ENCODE assay signal across 8 cellular contexts in genomic region chr3:135965506-135966348, GRCh38. TPM values are rescaled to one million over a fixed set of nuclear protein-coding genes. Genes with fewer than 3 reads are reported as not detected.
DNase-seq lines count a peak whose midpoint lies in the region; ATAC-seq and TF ChIP-seq lines count a peak whose summit lies in the region.

Gene PPP2R3A (plus strand): TSS chr3:135965728. CDS start chr3:136001499, 35,771 bp downstream.

- peak; percentile 86 for ATAC-seq in GM19438 (IDR thresholded peaks at IDR 0.05; ENCODE audit: low read depth, unreplicated experiment)
- peak; percentile 57 for ATAC-seq in HG03558 (IDR thresholded peaks at IDR 0.05; ENCODE audit: extremely low read depth, unreplicated experiment)

- no peaks in the 10 kb centered on the region for H3K36me3 ChIP-seq in BE2C
- no peaks in the 10 kb centered on the region for H3K36me3 ChIP-seq in NT2/D1 (ENCODE audit: insufficient read depth, insufficient read length, low read length)

- TF ChIP-seq CTCF in BE2C (IDR thresholded peaks at IDR 0.05; ENCODE audit: low read depth, low read length) (no peak), epithelial cell of esophagus (IDR thresholded peaks at IDR 0.05; ENCODE audit: insufficient read depth, low read depth, low read length, missing control alignments) (no peak)

- H3K9me3 ChIP-seq in BE2C (no peaks in the 10 kb centered on the region), NT2/D1 (ENCODE audit: insufficient read depth, low read length) (0 out of 2 replicates have a peak, but pooled peaks cover 9% of the 10 kb centered on the region)

- no peaks in the 10 kb centered on the region for H3K4me1 ChIP-seq in BE2C
- no peaks in the 10 kb centered on the region for H3K4me1 ChIP-seq in NT2/D1 (ENCODE audit: insufficient read depth, insufficient read length)

- peak within 1 kb of the TSS; percentile 61 for H3K4me3 ChIP-seq in BE2C (ENCODE audit: low read depth, low read length)
- H3K4me3 ChIP-seq in NT2/D1 (ENCODE audit: insufficient read length, low read depth) = peak within 1 kb of the TSS; percentile 79
- H3K4me3 ChIP-seq in epithelial cell of esophagus (ENCODE audit: low read length) = peak within 1 kb of the TSS; percentile 60

- DNase-seq in BE2C = peak; percentile 89
- peak; percentile 88 for DNase-seq in NT2/D1 (ENCODE audit: low read depth, low spot score)
- DNase-seq in activated T-cell treated with anti-CD3 and anti-CD28 coated beads, Interleukin-2, amount 50 U/mL, for 1 hour = peak; percentile 74
- peak; percentile 86 for DNase-seq in epithelial cell of esophagus (ENCODE audit: low read depth)
- DNase-seq in middle frontal gyrus (ENCODE audit: extremely low spot score, low spot score) = peak; percentile 61
- peak; percentile 41 to 51 for DNase-seq in stimulated activated CD8-positive, alpha-beta memory T cell treated with anti-CD3 and anti-CD28 coated beads, Interleukin-15, amount 100 ng/mL, for 4 hours (ENCODE audit: low read depth in 2 of 2)

- peaks cover 25% of the 10 kb centered on the region for H3K27me3 ChIP-seq in BE2C
- no peaks in the 10 kb centered on the region for H3K27me3 ChIP-seq in NT2/D1 (ENCODE audit: insufficient read depth, insufficient read length)

- H3K9ac ChIP-seq in NT2/D1 (ENCODE audit: insufficient read length, low read depth) = peak within 1 kb of the TSS; percentile 85

RNA-seq across cellular contexts. Expression of gene PPP2R3A, which starts in this region (rescaled TPM):
- polyA plus RNA-seq in BE2C (2012; ENCODE audit: insufficient read depth, insufficient read length, low read depth) = 0.36 TPM

Comparison
In these comparisons a context has a peak if more than half of its experiments do, and no peak if none do; other contexts are left out.
1. Peak in every context shown above with its lines: DNase-seq, ATAC-seq and H3K4me3 ChIP-seq.